24 cellular contexts compared by ENCODE assay signal in the genomic region with DNA sequence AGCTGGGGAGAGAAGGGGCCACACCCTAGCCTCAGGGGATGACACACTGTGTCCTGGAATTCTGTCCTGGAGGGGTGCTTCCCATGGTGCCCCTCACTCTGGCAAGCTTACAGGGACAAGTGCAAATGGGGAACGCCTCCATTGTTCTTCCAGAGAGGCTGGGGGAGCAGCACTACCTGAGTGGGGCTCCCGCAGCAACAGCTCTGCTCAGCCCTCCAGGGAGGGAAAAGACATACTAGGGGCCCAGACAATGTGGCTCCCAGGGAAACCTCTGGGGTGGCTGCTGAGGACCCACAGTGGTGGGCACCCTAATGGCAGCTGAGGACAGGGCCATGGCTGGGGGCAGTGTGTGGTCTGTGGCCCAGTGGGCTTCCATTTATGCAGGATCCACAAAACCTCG.
"Had no signal": no experiment of that assay in that cellular context is flagged by ENCODE, and none has a peak within 500 bp of the region (broad histone marks: within the 10 kb centered on the region; RNA-seq: fewer than 3 reads in every experiment).

No MANE protein-coding gene starts in this region.

- H3K36me3 ChIP-seq: neural progenitor cell, ovary, tibial nerve, uterus had no signal

- H3K27me3 ChIP-seq: neural progenitor cell, ovary, tibial nerve, uterus had no signal

- H3K4me2 ChIP-seq: neural progenitor cell had no signal

- H3K36me3 Mint-ChIP-seq: naive B cell; natural killer cell; neural progenitor cell; stimulated activated memory B cell treated with anti-CD40 and anti-IgM and Interleukin-4, amounts not matched to agents 10 μg/mL and 1 μg/mL and 100 μg/mL, for 72 hours had no signal

- H3K27me3 Mint-ChIP-seq: stimulated activated naive CD8-positive, alpha-beta T cell treated with anti-CD3 and anti-CD28 coated beads, Interleukin-15, amount 100 ng/mL, for 72 hours had no signal

- H3K27ac ChIP-seq: left ventricle myocardium inferior, neural progenitor cell, ovary, tibial nerve, uterus had no signal

- H3K4me1 Mint-ChIP-seq: naive B cell; natural killer cell; neural progenitor cell; stimulated activated memory B cell treated with anti-CD40 and anti-IgM and Interleukin-4, amounts not matched to agents 10 μg/mL and 1 μg/mL and 100 μg/mL, for 72 hours; stimulated activated naive CD8-positive, alpha-beta T cell treated with anti-CD3 and anti-CD28 coated beads, Interleukin-15, amount 100 ng/mL, for 72 hours had no signal

- H3K4me3 Mint-ChIP-seq: mesothelial cell of epicardium; naive B cell; natural killer cell; nephron progenitor cell; neural progenitor cell; stimulated activated memory B cell treated with anti-CD40 and anti-IgM and Interleukin-4, amounts not matched to agents 10 μg/mL and 1 μg/mL and 100 μg/mL, for 72 hours; stimulated activated naive CD8-positive, alpha-beta T cell treated with anti-CD3 and anti-CD28 coated beads, Interleukin-15, amount 100 ng/mL, for 72 hours; type B pancreatic cell had no signal

- H3K9me3 Mint-ChIP-seq: mesothelial cell of epicardium; naive B cell; natural killer cell; stimulated activated memory B cell treated with anti-CD40 and anti-IgM and Interleukin-4, amounts not matched to agents 10 μg/mL and 1 μg/mL and 100 μg/mL, for 72 hours; stimulated activated naive CD8-positive, alpha-beta T cell treated with anti-CD3 and anti-CD28 coated beads, Interleukin-15, amount 100 ng/mL, for 72 hours; type B pancreatic cell had no signal

- H3K9ac ChIP-seq: neural progenitor cell had no signal

- ATAC-seq: natural killer cell; right cardiac atrium; sciatic nerve; stimulated activated memory B cell treated with anti-CD40 and anti-IgM and Interleukin-4, amounts not matched to agents 10 μg/mL and 1 μg/mL and 100 μg/mL, for 72 hours; stimulated activated naive CD8-positive, alpha-beta T cell treated with anti-CD3 and anti-CD28 coated beads, Interleukin-15, amount 100 ng/mL, for 72 hours had no signal

- DNase-seq: islet precursor cell; left ventricle myocardium inferior; mesendoderm; naive B cell; natural killer cell; nephron progenitor cell; right cardiac atrium; small intestine; stimulated activated CD4-positive, alpha-beta T cell treated with anti-CD3 and anti-CD28 coated beads, Interleukin-1b, Interleukin-23, amount 100 ng/mL, for 48 hours; stimulated activated CD4-positive, alpha-beta T cell treated with anti-CD3 and anti-CD28 coated beads, Interleukin-2, amount 100 ng/mL, for 48 hours; stimulated activated CD4-positive, alpha-beta T cell treated with anti-CD3 and anti-CD28 coated beads, Interleukin-4, amount 100 ng/mL, for 4 hours; stimulated activated CD8-positive, alpha-beta memory T cell treated with anti-CD3 and anti-CD28 coated beads, Interleukin-4, amount 100 ng/mL, for 48 hours; stimulated activated naive CD4-positive, alpha-beta T cell treated with Interleukin-2 at 50 U/mL for 16 hours; stimulated activated naive CD8-positive, alpha-beta T cell treated with anti-CD3 and anti-CD28 coated beads, Interleukin-15, amount 100 ng/mL, for 72 hours; uterus had no signal

- H3K9me3 ChIP-seq: left ventricle myocardium inferior, ovary, tibial nerve, uterus had no signal

- H2AFZ ChIP-seq: neural progenitor cell had no signal

- H3K4me3 ChIP-seq: left ventricle myocardium inferior, lung, neural progenitor cell, ovary, tibial nerve, uterus had no signal

- H3K27ac Mint-ChIP-seq: mesothelial cell of epicardium; naive B cell; natural killer cell; nephron progenitor cell; neural progenitor cell; progenitor cell of endocrine pancreas; stimulated activated memory B cell treated with anti-CD40 and anti-IgM and Interleukin-4, amounts not matched to agents 10 μg/mL and 1 μg/mL and 100 μg/mL, for 72 hours; type B pancreatic cell had no signal

- H3K4me1 ChIP-seq: neural progenitor cell, tibial nerve, uterus had no signal
